In genomic region chr3:190504354-190505125, GRCh38 we compare ENCODE assay signal across 13 cellular contexts. TPM values are rescaled to one million over a fixed set of nuclear protein-coding genes. Genes with fewer than 3 reads are reported as not detected.
DNase-seq lines count a peak whose midpoint lies in the region; ATAC-seq and TF ChIP-seq lines count a peak whose summit lies in the region.
"Had no signal": no experiment of that assay in that cellular context is flagged by ENCODE, and none has a peak within 500 bp of the region (broad histone marks: within the 10 kb centered on the region; RNA-seq: fewer than 3 reads in every experiment).

No MANE protein-coding gene starts in this region.

- H3K4me3 Mint-ChIP-seq in stimulated activated effector memory CD8-positive, alpha-beta T cell treated with anti-CD3 and anti-CD28 coated beads, Interleukin-12 subunit alpha, Interleukin-12 subunit beta, amount 100 ng/mL, for 72 hours = no peak overlapping the region

- H3K9me3 ChIP-seq in OCI-LY7 (ENCODE audit: low read length) (no peaks in the 10 kb centered on the region), fibroblast of lung (ENCODE audit: control insufficient read depth, insufficient read depth, low read depth, low read length) (no peaks in the 10 kb centered on the region)

- intact Hi-C loops in OCI-LY7 (cut with micrococcal nuclease; ENCODE audit: unreplicated experiment) = no loop called here

- no TSS peak for BruUV-seq in OCI-LY7 (replicated peaks; lab: Mats Ljungman, UMichigan)

- no peak overlapping the region for H3K27ac ChIP-seq in OCI-LY7 (ENCODE audit: low read depth, low read length, poor library complexity, severe bottlenecking)
- H3K27ac ChIP-seq in fibroblast of lung (ENCODE audit: insufficient read depth, low read length) = no peak overlapping the region

- H3K4me3 ChIP-seq in OCI-LY7 (ENCODE audit: low read depth, low read length, poor library complexity, severe bottlenecking) (no peak overlapping the region), fibroblast of lung (replicated peaks in 1 of 4; ENCODE audit: control extremely low read depth in 1 of 4, insufficient read depth in 1 of 4, low read depth in 3 of 4, low read length in 4 of 4) (no peak overlapping the region)

- H3K4me1 Mint-ChIP-seq in stimulated activated effector memory CD8-positive, alpha-beta T cell treated with anti-CD3 and anti-CD28 coated beads, Interleukin-12 subunit alpha, Interleukin-12 subunit beta, amount 100 ng/mL, for 72 hours = no peaks in the 10 kb centered on the region

- H3K27ac Mint-ChIP-seq in stimulated activated effector memory CD8-positive, alpha-beta T cell treated with anti-CD3 and anti-CD28 coated beads, Interleukin-12 subunit alpha, Interleukin-12 subunit beta, amount 100 ng/mL, for 72 hours = no peak overlapping the region

- TF ChIP-seq CTCF in OCI-LY7 (conservative IDR thresholded peaks at IDR 0.05; ENCODE audit: low read length) (peak; percentile 18; the same call in 1 of the 2 replicates), fibroblast of lung (conservative IDR thresholded peaks at IDR 0.05 in 1 of 2, IDR thresholded peaks at IDR 0.05 in 1 of 2; ENCODE audit: low read depth in 1 of 2, low read length in 2 of 2) (peak in 1 of 2 donors; percentile 9)

- CTCF ChIA-PET in OCI-LY7 (lab: Charles Lee; ENCODE audit: unreplicated experiment) = no interaction called here

- no peak overlapping the region for H3K9ac ChIP-seq in fibroblast of lung (ENCODE audit: insufficient read depth, low read length)

- no peaks in the 10 kb centered on the region for H3K36me3 ChIP-seq in OCI-LY7 (ENCODE audit: insufficient read depth, low read length)
- no peaks in the 10 kb centered on the region for H3K36me3 ChIP-seq in fibroblast of lung (ENCODE audit: control insufficient read depth, insufficient read depth, low read length)

- no peaks in the 10 kb centered on the region for H3K9me3 Mint-ChIP-seq in stimulated activated effector memory CD8-positive, alpha-beta T cell treated with anti-CD3 and anti-CD28 coated beads, Interleukin-12 subunit alpha, Interleukin-12 subunit beta, amount 100 ng/mL, for 72 hours

- ATAC-seq in stimulated activated effector memory CD8-positive, alpha-beta T cell treated with anti-CD3 and anti-CD28 coated beads, Interleukin-12 subunit alpha, Interleukin-12 subunit beta, amount 100 ng/mL, for 72 hours = no peak
- ATAC-seq: left colon had no signal

- H3K4me1 ChIP-seq in OCI-LY7 (ENCODE audit: insufficient read depth, low read length, poor library complexity, severe bottlenecking) = no peaks in the 10 kb centered on the region
- H3K4me1 ChIP-seq in fibroblast of lung (ENCODE audit: control insufficient read depth, extremely low read depth, insufficient read depth, low read length) = no peaks in the 10 kb centered on the region

- peak; percentile 27 for DNase-seq in NCI-H82 (lab: John Stamatoyannopoulos, UW)
- DNase-seq in NCI-H82 treated with DMSO at 0.1 percent for 48 hours (lab: John Stamatoyannopoulos, UW; ENCODE audit: unreplicated experiment) = no peak
- DNase-seq in OCI-LY7 (ENCODE audit: low spot score) = peak; percentile 5
- peak; percentile 32 to 50 for DNase-seq in fibroblast of lung (ENCODE audit: low read depth in 2 of 2)
- DNase-seq in renal cortical epithelial cell (ENCODE audit: low read depth) = peak; percentile 61
- DNase-seq in EL = no peak
- no peak for DNase-seq in inferior parietal cortex (ENCODE audit: extremely low spot score)
- DNase-seq in stimulated activated effector memory CD8-positive, alpha-beta T cell treated with anti-CD3 and anti-CD28 coated beads, Interleukin-12 subunit alpha, Interleukin-12 subunit beta, amount 100 ng/mL, for 72 hours (ENCODE audit: low spot score in 2 of 2) = no peak
- DNase-seq: effector CD4-positive, alpha-beta T cell; left colon; NCI-H2029 treated with DMSO at 0.1 percent for 48 hours had no signal

- H3K9me2 ChIP-seq in OCI-LY7 (ENCODE audit: insufficient read depth, low read length) = no peaks in the 10 kb centered on the region

- no peak overlapping the region for H2AFZ ChIP-seq in OCI-LY7 (ENCODE audit: low read length)
- no peak overlapping the region for H2AFZ ChIP-seq in fibroblast of lung (ENCODE audit: low read length)

- no peaks in the 10 kb centered on the region for H3K27me3 ChIP-seq in fibroblast of lung (ENCODE audit: control insufficient read depth, insufficient read depth, low read length)

- H4K20me1 ChIP-seq in OCI-LY7 (ENCODE audit: insufficient read depth, low read length) (no peaks in the 10 kb centered on the region), fibroblast of lung (ENCODE audit: control insufficient read depth, extremely low read depth, insufficient read depth, low read length) (no peaks in the 10 kb centered on the region)

- no peaks in the 10 kb centered on the region for H3K36me3 Mint-ChIP-seq in stimulated activated effector memory CD8-positive, alpha-beta T cell treated with anti-CD3 and anti-CD28 coated beads, Interleukin-12 subunit alpha, Interleukin-12 subunit beta, amount 100 ng/mL, for 72 hours

- H3K79me2 ChIP-seq in OCI-LY7 (ENCODE audit: insufficient read depth, low read depth, low read length) = no peaks in the 10 kb centered on the region
- H3K79me2 ChIP-seq in fibroblast of lung (ENCODE audit: control insufficient read depth, insufficient read depth, low read length) = no peaks in the 10 kb centered on the region

- POLR2A ChIA-PET in OCI-LY7 (lab: Charles Lee) = interaction anchor here (0.7 to 1.0 kb wide), 2 partner anchors 9 to 640 kb away, joined by 3 to 4 read pairs; partner anchors contain the start of gene IL1RAP

- H3K4me2 ChIP-seq in OCI-LY7 (ENCODE audit: low read length) (no peak overlapping the region), fibroblast of lung (ENCODE audit: extremely low read depth, insufficient read depth, low read length) (no peak overlapping the region)

RNA-seq across cellular contexts. Expression of gene IL1RAP, which starts 9.3 kb away (rescaled TPM):
- total RNA-seq in OCI-LY7 (2014; rRNA removed; shearing (Covaris generic)) = 2.1 and 2.3 TPM in 2 replicates
- total RNA-seq in OCI-LY7 (2022) = 5.1 and 5.6 TPM in 2 replicates
- 10.2 and 10.8 TPM in 2 replicates for total RNA-seq in fibroblast of lung
- 11.4 and 12.6 TPM in 2 replicates for polyA plus RNA-seq in fibroblast of lung
- polyA plus RNA-seq in fibroblast of lung (2012) = 4.9 and 5.4 TPM in 2 replicates
- 2.2 and 10.6 TPM in 2 replicates for polyA minus RNA-seq in fibroblast of lung (ENCODE audit: low replicate concordance)
- total RNA-seq in renal cortical epithelial cell = 11.3 and 16.1 TPM in 2 replicates

RNA-seq across cellular contexts. Expression of gene TMEM207, which starts 54.8 kb away (rescaled TPM):
- not detected in 2 replicates for total RNA-seq in OCI-LY7 (2014; rRNA removed; shearing (Covaris generic))
- total RNA-seq in OCI-LY7 (2022) (not detected in 2 replicates), fibroblast of lung (not detected in 2 replicates), renal cortical epithelial cell (not detected in 2 replicates)
- not detected in 2 replicates for polyA plus RNA-seq in fibroblast of lung
- not detected in 2 replicates for polyA plus RNA-seq in fibroblast of lung (2012)
- not detected in 2 replicates for polyA minus RNA-seq in fibroblast of lung (ENCODE audit: low replicate concordance)
- total RNA-seq: left colon; T-helper 2 cell treated with Interferon-gamma antibody and Interleukin-4, amounts not matched to agents 100 ng/mL and 5 ng/mL, for 36 hours had no signal
- polyA plus RNA-seq: thymus had no signal

Comparison
In these comparisons a context has a peak if more than half of its experiments do, and no peak if none do; other contexts are left out.
1. DNase-seq: peak in NCI-H82 (single experiment), OCI-LY7 (single experiment), fibroblast of lung (2 of 2) and renal cortical epithelial cell (single experiment); none in NCI-H82 treated with DMSO at 0.1 percent for 48 hours (single experiment), EL (single experiment), inferior parietal cortex (single experiment) and stimulated activated effector memory CD8-positive, alpha-beta T cell treated with anti-CD3 and anti-CD28 coated beads, Interleukin-12 subunit alpha, Interleukin-12 subunit beta, amount 100 ng/mL, for 72 hours (0 of 2).